In genomic region chr1:36118396-36118795, GRCh38 we compare ENCODE assay signal across 21 cellular contexts. TPM values are rescaled to one million over a fixed set of nuclear protein-coding genes. Genes with fewer than 3 reads are reported as not detected.
DNase-seq lines count a peak whose midpoint lies in the region; ATAC-seq and TF ChIP-seq lines count a peak whose summit lies in the region.
"Had no signal": no experiment of that assay in that cellular context is flagged by ENCODE, and none has a peak within 500 bp of the region (broad histone marks: within the 10 kb centered on the region; RNA-seq: fewer than 3 reads in every experiment).

No MANE protein-coding gene starts in this region.

- H3K9me3 ChIP-seq in ascending aorta (no peaks in the 10 kb centered on the region), thoracic aorta (no peaks in the 10 kb centered on the region)
- H3K9me3 ChIP-seq: HAP-1, MG63, SJSA1 had no signal

- TF ChIP-seq CTCF in ascending aorta (IDR thresholded peaks at IDR 0.05) (no peak), fibroblast of villous mesenchyme (IDR thresholded peaks at IDR 0.05; ENCODE audit: insufficient read depth, low read depth, low read length) (no peak), thoracic aorta (IDR thresholded peaks at IDR 0.05) (no peak)

- H3K36me3 ChIP-seq in ascending aorta (no peaks in the 10 kb centered on the region), thoracic aorta (no peaks in the 10 kb centered on the region)
- H3K36me3 ChIP-seq: HAP-1, MG63, SJSA1 had no signal

- no peak for ATAC-seq in thoracic aorta (ENCODE audit: insufficient number of reproducible peaks, low FRiP score, low read depth)
- ATAC-seq: GM12878 had no signal

- no peak overlapping the region for H3K4me3 ChIP-seq in ascending aorta
- no peak overlapping the region for H3K4me3 ChIP-seq in fibroblast of villous mesenchyme (ENCODE audit: low read depth, low read length)
- H3K4me3 ChIP-seq in thoracic aorta: no peak overlapping the region
- H3K4me3 ChIP-seq: GM12878, HAP-1, MG63, SJSA1 had no signal

- DNase-seq in NCI-H82 treated with DMSO at 0.1 percent for 48 hours (lab: John Stamatoyannopoulos, UW; ENCODE audit: unreplicated experiment): peak; percentile 28
- no peak for DNase-seq in ascending aorta (ENCODE audit: low spot score in 2 of 2)
- peak; percentile 42 for DNase-seq in fibroblast of villous mesenchyme (ENCODE audit: low read depth)
- DNase-seq in thoracic aorta (ENCODE audit: low spot score): no peak
- no peak for DNase-seq in activated gamma-delta T cell (lab: John Stamatoyannopoulos, UW)
- DNase-seq in activated CD4-positive, alpha-beta T cell treated with anti-CD3 and anti-CD28 coated beads, Interleukin-2, amount 50 U/mL, for 4 hours: no peak
- DNase-seq in T-helper 9 cell: no peak
- DNase-seq: CD4-positive, CD25-positive, alpha-beta regulatory T cell; COR-L47; DMS 273 treated with DMSO at 0.1 percent for 48 hours; DMS79 treated with DMSO at 0.1 percent for 48 hours; Karpas-422; MG63; NCI-H1436 treated with DMSO at 0.1 percent for 48 hours; NCI-H2029; NCI-H345; NCI-H774 had no signal

- H3K27ac ChIP-seq in ascending aorta: peak overlapping the region; percentile 89 to 95
- H3K27ac ChIP-seq in thoracic aorta: peak overlapping the region; percentile 90 to 96
- H3K27ac ChIP-seq: SJSA1 had no signal

- intact Hi-C loops in ascending aorta (cut with DNase I): no loop called here

- no peaks in the 10 kb centered on the region for H3K27me3 ChIP-seq in ascending aorta
- no peaks in the 10 kb centered on the region for H3K27me3 ChIP-seq in thoracic aorta (replicated peaks; ENCODE audit: insufficient read depth)
- H3K27me3 ChIP-seq: MG63, SJSA1 had no signal

- H3K4me1 ChIP-seq in ascending aorta (peaks cover 22 to 50% of the 10 kb centered on the region in 2 donors), thoracic aorta (ENCODE audit: control insufficient read depth in 1 of 2, low read depth in 2 of 2) (peaks cover 27 to 63% of the 10 kb centered on the region in 2 donors)
- H3K4me1 ChIP-seq: HAP-1 had no signal

RNA-seq across cellular contexts. Expression of gene COL8A2, which starts 6.6 kb away (rescaled TPM):
- 41.7 TPM for total RNA-seq in ascending aorta
- total RNA-seq in fibroblast of villous mesenchyme: 4.7 and 6.8 TPM in 2 replicates
- total RNA-seq in thoracic aorta: 100 to 1,000 TPM in 1 of 2 donors, 10 to 100 TPM in 1; 41.6 to 126 TPM
- total RNA-seq: CD4-positive, CD25-positive, alpha-beta regulatory T cell; GM12878; OCI-LY7 had no signal

RNA-seq across cellular contexts. Expression of gene ADPRS, which starts 29.7 kb away (rescaled TPM):
- 69.3 TPM for total RNA-seq in ascending aorta
- total RNA-seq in fibroblast of villous mesenchyme: 25.0 and 26.4 TPM in 2 replicates
- total RNA-seq in thoracic aorta: 10 to 100 TPM; 34.0 to 34.1 TPM

RNA-seq across cellular contexts. Expression of gene TRAPPC3, which starts 30.9 kb away (rescaled TPM):
- 52.0 TPM for total RNA-seq in ascending aorta
- 94.6 and 102 TPM in 2 replicates for total RNA-seq in fibroblast of villous mesenchyme
- 10 to 100 TPM; 78.5 to 92.3 TPM for total RNA-seq in thoracic aorta

RNA-seq across cellular contexts. Expression of gene TEKT2, which starts 34.5 kb away (rescaled TPM):
- not detected for total RNA-seq in ascending aorta
- under 0.01 TPM in 1 of 2 replicates, not detected in the other for total RNA-seq in fibroblast of villous mesenchyme
- total RNA-seq in thoracic aorta: not detected
- total RNA-seq: GM12878, OCI-LY7, SJSA1 had no signal

RNA-seq across cellular contexts. Expression of gene MAP7D1, which starts 37.6 kb away (rescaled TPM):
- total RNA-seq in ascending aorta: 209 TPM
- total RNA-seq in fibroblast of villous mesenchyme: 142 and 187 TPM in 2 replicates
- total RNA-seq in thoracic aorta: 100 to 1,000 TPM; 170 to 186 TPM

Comparison
In these comparisons a context has a peak if more than half of its experiments do, and no peak if none do; other contexts are left out.
1. DNase-seq: peak in NCI-H82 treated with DMSO at 0.1 percent for 48 hours (single experiment) and fibroblast of villous mesenchyme (single experiment); none in ascending aorta (0 of 2), thoracic aorta (single experiment), activated gamma-delta T cell (single experiment), activated CD4-positive, alpha-beta T cell treated with anti-CD3 and anti-CD28 coated beads, Interleukin-2, amount 50 U/mL, for 4 hours (0 of 2) and T-helper 9 cell (single experiment).